9 cellular contexts compared by ENCODE assay signal in genomic region chr12:6745751-6746525, GRCh38. TPM values are rescaled to one million over a fixed set of nuclear protein-coding genes. Genes with fewer than 3 reads are reported as not detected.
DNase-seq lines count a peak whose midpoint lies in the region; ATAC-seq and TF ChIP-seq lines count a peak whose summit lies in the region.
"Had no signal": no experiment of that assay in that cellular context is flagged by ENCODE, and none has a peak within 500 bp of the region (broad histone marks: within the 10 kb centered on the region; RNA-seq: fewer than 3 reads in every experiment).

No MANE protein-coding gene starts in this region.

- H3K36me3 Mint-ChIP-seq in stimulated activated naive CD8-positive, alpha-beta T cell treated with anti-CD3 and anti-CD28 coated beads, Interleukin-15, Interleukin-2, amounts not matched to agents 100 ng/mL and 50 ng/mL, for 24 hours (ENCODE audit: low read depth) = peaks cover 51% of the 10 kb centered on the region

- 92% methylated on average over 8 of the region's 13 CpGs for WGBS in SK-N-SH (ENCODE audit: low lambda C conversion rate)

- peaks cover 15% of the 10 kb centered on the region; the same call in 1 of the 2 replicates for H3K79me2 ChIP-seq in SK-N-SH (ENCODE audit: insufficient read depth)

- no peaks in the 10 kb centered on the region for H3K27me3 ChIP-seq in SK-N-SH (ENCODE audit: insufficient read depth)

- H3K4me1 Mint-ChIP-seq in stimulated activated naive CD8-positive, alpha-beta T cell treated with anti-CD3 and anti-CD28 coated beads, Interleukin-15, Interleukin-2, amounts not matched to agents 100 ng/mL and 50 ng/mL, for 24 hours (ENCODE audit: low read depth) = peaks cover 43% of the 10 kb centered on the region

- TF ChIP-seq CTCF in SK-N-SH (IDR thresholded peaks at IDR 0.05) = no peak

- H3K4me2 ChIP-seq in SK-N-SH = no peak overlapping the region

- CTCF ChIA-PET in SK-N-SH (lab: Yijun Ruan, JAX) = interaction anchor here (1.6 to 6.9 kb wide), 3 partner anchors 7 to 34 kb away, joined by 5 to 53 read pairs (median 7); partner anchors contain the start of gene MLF2

- H3K9me3 Mint-ChIP-seq in stimulated activated naive CD8-positive, alpha-beta T cell treated with anti-CD3 and anti-CD28 coated beads, Interleukin-15, Interleukin-2, amounts not matched to agents 100 ng/mL and 50 ng/mL, for 24 hours = no peaks in the 10 kb centered on the region

- POLR2A ChIA-PET in SK-N-SH (lab: Yijun Ruan, JAX) = interaction anchor here (1.2 kb wide), 1 partner anchor 32 kb away, joined by 3 read pairs; no protein-coding TSS in a partner anchor

- intact Hi-C loops in cardiac septum (cut with DNase I) = no loop called here

- H3K9ac ChIP-seq in SK-N-SH = no peak overlapping the region

- H3K4me3 Mint-ChIP-seq in stimulated activated naive CD8-positive, alpha-beta T cell treated with anti-CD3 and anti-CD28 coated beads, Interleukin-15, Interleukin-2, amounts not matched to agents 100 ng/mL and 50 ng/mL, for 24 hours = peak overlapping the region; percentile 33

- H3K27ac ChIP-seq in SK-N-SH (ENCODE audit: low read depth in 2 of 2, low read length in 1 of 2) = no peak overlapping the region

- TF ChIP-seq RAD21 in SK-N-SH (IDR thresholded peaks at IDR 0.05; ENCODE audit: low read length) = no peak

- DNase-seq in SK-N-SH (no peak), SKM-1 (lab: John Stamatoyannopoulos, UW; ENCODE audit: unreplicated experiment) (peak; percentile 64), cardiac septum (ENCODE audit: low spot score) (peak; percentile 77), NCI-H2171 treated with DMSO at 0.1 percent for 48 hours (lab: John Stamatoyannopoulos, UW) (no peak)

- no peaks in the 10 kb centered on the region for H3K9me2 ChIP-seq in SK-N-SH

- peaks cover 33 to 42% of the 10 kb centered on the region in 2 experiments for H3K36me3 ChIP-seq in SK-N-SH (replicated peaks in 1 of 2; ENCODE audit: control insufficient read depth in 1 of 2, insufficient read depth in 2 of 2, low read length in 1 of 2)

- H3K27me3 Mint-ChIP-seq in stimulated activated naive CD8-positive, alpha-beta T cell treated with anti-CD3 and anti-CD28 coated beads, Interleukin-15, Interleukin-2, amounts not matched to agents 100 ng/mL and 50 ng/mL, for 24 hours = no peaks in the 10 kb centered on the region

- no peak overlapping the region for H3K4me3 ChIP-seq in SK-N-SH (ENCODE audit: low read depth in 2 of 2, low read length in 1 of 2)

- H3K27ac Mint-ChIP-seq in stimulated activated naive CD8-positive, alpha-beta T cell treated with anti-CD3 and anti-CD28 coated beads, Interleukin-15, Interleukin-2, amounts not matched to agents 100 ng/mL and 50 ng/mL, for 24 hours = peak overlapping the region; percentile 79

- no peak for TF ChIP-seq EP300 in SK-N-SH (IDR thresholded peaks at IDR 0.05; ENCODE audit: borderline replicate concordance in 1 of 2, low read depth in 1 of 2, low read length in 1 of 2)

- no peaks in the 10 kb centered on the region; a peak in 2 of 4 replicates for H3K4me1 ChIP-seq in SK-N-SH (ENCODE audit: control insufficient read depth in 1 of 2, insufficient read depth in 2 of 2, low read depth in 1 of 2, low read length in 1 of 2)

- peak; percentile 11; the same call in 2 of the 3 replicates for ATAC-seq in SK-N-SH treated with all-trans-retinoic acid at 6 μM for 48 hours
- no peak for ATAC-seq in GM21360 (IDR thresholded peaks at IDR 0.05; ENCODE audit: unreplicated experiment)
- ATAC-seq in GM19035 (IDR thresholded peaks at IDR 0.05; ENCODE audit: unreplicated experiment) = no peak

- no peaks in the 10 kb centered on the region for H3K9me3 ChIP-seq in SK-N-SH

- 0 out of 2 replicates have a peak, but pooled peaks cover 4% of the 10 kb centered on the region for H4K20me1 ChIP-seq in SK-N-SH (ENCODE audit: insufficient read depth)

- peaks cover 16% of the 10 kb centered on the region for H3F3A ChIP-seq in SK-N-SH (replicated peaks; ENCODE audit: insufficient read depth)

- H2AFZ ChIP-seq in SK-N-SH (ENCODE audit: low read depth) = no peak overlapping the region

TF ChIP-seq in SK-N-SH treated with all-trans-retinoic acid at 6 μM for 48 hours, 23 proteins besides CTCF, POLR2A, EP300 and RAD21 (continues in another document):
- TF ChIP-seq TCF4 (CRISPR knock-in tag; IDR thresholded peaks at IDR 0.05; ENCODE audit: borderline replicate concordance) (no peak), ISL1 (CRISPR knock-in tag; IDR thresholded peaks at IDR 0.05) (no peak), PATZ1 (CRISPR knock-in tag; IDR thresholded peaks at IDR 0.05; ENCODE audit: borderline replicate concordance) (no peak), ZC3H10 (CRISPR knock-in tag; IDR thresholded peaks at IDR 0.05) (no peak), ARNTL (CRISPR knock-in tag; IDR thresholded peaks at IDR 0.05; ENCODE audit: borderline replicate concordance, low read depth) (no peak)

TF ChIP-seq in SK-N-SH, 30 proteins besides CTCF, POLR2A, EP300 and RAD21:
- no peak for TF ChIP-seq GATA2 (CRISPR knock-in tag; IDR thresholded peaks at IDR 0.05)
- TF ChIP-seq GABPA (IDR thresholded peaks at IDR 0.05; ENCODE audit: low read depth) = no peak
- no peak for TF ChIP-seq MEF2A (IDR thresholded peaks at IDR 0.05; ENCODE audit: borderline replicate concordance, low read depth)
- TF ChIP-seq EZH2phosphoT487 (IDR thresholded peaks at IDR 0.05; ENCODE audit: borderline replicate concordance, low read depth) = no peak
TF ChIP-seq in SK-N-SH: peak in this region for 0.

RNA-seq across cellular contexts. Expression of gene MLF2, which starts 7.0 kb away (rescaled TPM):
- polyA plus RNA-seq in SK-N-SH (2012; rRNA removed) = 535 and 624 TPM in 2 replicates
- 310 and 447 TPM in 2 replicates for polyA plus RNA-seq in SK-N-SH (2012; cell fraction: cytosol; rRNA removed)
- polyA plus RNA-seq in SK-N-SH (2012; cell fraction: nucleus; rRNA removed) = 217 and 351 TPM in 2 replicates
- 135 TPM for total RNA-seq in cardiac septum

RNA-seq across cellular contexts. Expression of gene PTMS, which starts 20.2 kb away (rescaled TPM):
- 391 and 661 TPM in 2 replicates for polyA plus RNA-seq in SK-N-SH (2012; rRNA removed)
- 526 and 613 TPM in 2 replicates for polyA plus RNA-seq in SK-N-SH (2012; cell fraction: cytosol; rRNA removed)
- 247 and 291 TPM in 2 replicates for polyA plus RNA-seq in SK-N-SH (2012; cell fraction: nucleus; rRNA removed)
- total RNA-seq in cardiac septum = 234 TPM

RNA-seq across cellular contexts. Expression of gene COPS7A, which starts 22.1 kb away (rescaled TPM):
- 191 and 231 TPM in 2 replicates for polyA plus RNA-seq in SK-N-SH (2012; rRNA removed)
- 134 and 163 TPM in 2 replicates for polyA plus RNA-seq in SK-N-SH (2012; cell fraction: cytosol; rRNA removed)
- 340 and 362 TPM in 2 replicates for polyA plus RNA-seq in SK-N-SH (2012; cell fraction: nucleus; rRNA removed)
- 64.7 TPM for total RNA-seq in cardiac septum

RNA-seq across cellular contexts. Expression of gene LAG3, which starts 26.4 kb away (rescaled TPM):
- 0.72 and 1.1 TPM in 2 replicates for polyA plus RNA-seq in SK-N-SH (2012; rRNA removed)
- 0.14 and 0.21 TPM in 2 replicates for polyA plus RNA-seq in SK-N-SH (2012; cell fraction: cytosol; rRNA removed)
- 7.2 and 9.8 TPM in 2 replicates for polyA plus RNA-seq in SK-N-SH (2012; cell fraction: nucleus; rRNA removed)
- 0.57 TPM for total RNA-seq in cardiac septum
- total RNA-seq: A172 had no signal

RNA-seq across cellular contexts. Expression of gene CD4, which starts 43.4 kb away (rescaled TPM):
- polyA plus RNA-seq in SK-N-SH (2012; rRNA removed) = 0.02 TPM in 1 of 2 replicates, not detected in the other
- 0.01 TPM in 2 replicates for polyA plus RNA-seq in SK-N-SH (2012; cell fraction: cytosol; rRNA removed)
- polyA plus RNA-seq in SK-N-SH (2012; cell fraction: nucleus; rRNA removed) = not detected in 2 replicates
- total RNA-seq in cardiac septum = 3.8 TPM
- total RNA-seq: A172 had no signal

Comparison
In these comparisons a context has a peak if more than half of its experiments do, and no peak if none do; other contexts are left out.
1. DNase-seq: peak in SKM-1 (single experiment) and cardiac septum (single experiment); none in SK-N-SH (single experiment) and NCI-H2171 treated with DMSO at 0.1 percent for 48 hours (single experiment).